ENCODE assay signal across 2 cellular contexts in genomic region chr12:53935562-53936341, GRCh38.
A peak's percentile ranks its signal among the peaks of the same experiment; 100 is the strongest.
TF ChIP-seq lines count a peak whose summit lies in the region.

No MANE protein-coding gene starts in this region.

TF ChIP-seq in SK-N-SH, 30 proteins besides CTCF, POLR2A, EP300 and RAD21:
- TF ChIP-seq JUND (IDR thresholded peaks at IDR 0.05) (no peak), EZH2phosphoT487 (IDR thresholded peaks at IDR 0.05; ENCODE audit: borderline replicate concordance, low read depth) (peak; percentile 75)
TF ChIP-seq in SK-N-SH: peak in this region for 1.

TF ChIP-seq in endothelial cell of umbilical vein, 7 proteins besides CTCF, POLR2A, EP300 and RAD21:
- peak; percentile 96 for TF ChIP-seq EZH2 (IDR thresholded peaks at IDR 0.05; ENCODE audit: borderline replicate concordance, low read depth, low read length, severe bottlenecking)
- TF ChIP-seq GATA2 (IDR thresholded peaks at IDR 0.05; ENCODE audit: insufficient read depth, insufficient read length, low read depth, low read length), result no peak
